Comparison of ENCODE assay signal across 8 cellular contexts in the genomic region with DNA sequence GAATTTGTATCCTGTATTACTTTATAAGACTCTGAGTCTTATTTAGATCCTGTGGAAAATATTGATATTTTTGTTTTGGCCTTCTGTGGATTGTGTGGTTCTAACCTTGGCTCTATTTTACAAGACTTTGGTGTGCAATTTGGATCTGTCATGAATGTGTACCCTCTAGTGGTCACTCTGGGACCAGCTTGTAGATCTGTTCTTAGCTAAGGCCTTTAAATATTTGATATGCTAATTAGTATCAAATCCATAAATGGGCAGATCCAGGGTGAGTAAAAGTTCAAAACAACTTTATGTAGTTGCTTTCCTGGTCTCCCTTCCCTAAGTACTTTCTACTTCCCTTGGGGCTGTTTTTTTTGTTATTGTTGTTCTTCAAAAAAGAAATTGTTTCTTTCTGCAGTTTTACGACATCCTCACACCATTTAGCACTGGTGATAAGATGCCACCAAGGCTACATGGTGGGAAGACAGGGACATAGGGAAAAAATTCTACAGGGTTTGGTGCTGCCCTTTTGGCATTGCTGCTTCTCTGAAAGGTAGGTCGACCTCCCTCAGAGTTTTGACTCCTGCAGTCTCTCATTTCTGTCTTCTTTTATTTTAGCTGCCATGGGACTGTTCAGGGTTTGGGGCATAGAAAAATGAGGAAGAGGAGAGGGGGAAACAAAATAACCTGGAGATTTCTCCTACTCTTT.
DNase-seq lines count a peak whose midpoint lies in the region; ATAC-seq and TF ChIP-seq lines count a peak whose summit lies in the region.

No MANE protein-coding gene starts in this region.

- no peaks in the 10 kb centered on the region for H3K4me1 ChIP-seq in fibroblast of lung (ENCODE audit: control insufficient read depth, extremely low read depth, insufficient read depth, low read length)

- no peaks in the 10 kb centered on the region for H3K9me3 ChIP-seq in fibroblast of lung (ENCODE audit: control insufficient read depth, insufficient read depth, low read depth, low read length)

- H3K4me3 ChIP-seq in fibroblast of lung (replicated peaks in 1 of 4; ENCODE audit: control extremely low read depth in 1 of 4, insufficient read depth in 1 of 4, low read depth in 3 of 4, low read length in 4 of 4), result no peak overlapping the region

- no peaks in the 10 kb centered on the region for H3K36me3 ChIP-seq in fibroblast of lung (ENCODE audit: control insufficient read depth, insufficient read depth, low read length)

- ATAC-seq in GM18868 (IDR thresholded peaks at IDR 0.05; ENCODE audit: unreplicated experiment), result no peak
- ATAC-seq in activated CD4-positive, CD25-positive, alpha-beta regulatory T cell treated with anti-CD3 and anti-CD28 coated beads, Interleukin-2, amount 50 U/mL, for 24 hours, result no peak

- H4K20me1 ChIP-seq in fibroblast of lung (ENCODE audit: control insufficient read depth, extremely low read depth, insufficient read depth, low read length), result no peaks in the 10 kb centered on the region

- peak; percentile 8 for DNase-seq in A172 (ENCODE audit: low spot score)
- DNase-seq in GM10266 (ENCODE audit: extremely low spot score), result no peak
- peak; percentile 72 for DNase-seq in RKO (ENCODE audit: low spot score)
- DNase-seq in fibroblast of lung (ENCODE audit: low read depth in 2 of 2), result peak; percentile 63 to 71
- peak; percentile 49 for DNase-seq in pons (ENCODE audit: low spot score)
- DNase-seq in activated CD8-positive, alpha-beta memory T cell treated with anti-CD3 and anti-CD28 coated beads, Interleukin-2, amount 50 U/mL, for 48 hours, result no peak

- H3K27me3 ChIP-seq in fibroblast of lung (ENCODE audit: control insufficient read depth, insufficient read depth, low read length), result no peaks in the 10 kb centered on the region

- no peaks in the 10 kb centered on the region for H3K79me2 ChIP-seq in fibroblast of lung (ENCODE audit: control insufficient read depth, insufficient read depth, low read length)

- H3K27ac ChIP-seq in fibroblast of lung (ENCODE audit: insufficient read depth, low read length), result no peak overlapping the region

- H3K9ac ChIP-seq in fibroblast of lung (ENCODE audit: insufficient read depth, low read length), result no peak overlapping the region

- peak; percentile 38 for TF ChIP-seq CTCF in GM10266 (IDR thresholded peaks at IDR 0.05; ENCODE audit: control insufficient read depth, insufficient read depth, low read depth, missing control alignments)
- peak; percentile 65 to 81 for TF ChIP-seq CTCF in fibroblast of lung (conservative IDR thresholded peaks at IDR 0.05 in 1 of 2, IDR thresholded peaks at IDR 0.05 in 1 of 2; ENCODE audit: low read depth in 1 of 2, low read length in 2 of 2)

- no peak overlapping the region for H2AFZ ChIP-seq in fibroblast of lung (ENCODE audit: low read length)

- no peak overlapping the region for H3K4me2 ChIP-seq in fibroblast of lung (ENCODE audit: extremely low read depth, insufficient read depth, low read length)

Comparison
In these comparisons a context has a peak if more than half of its experiments do, and no peak if none do; other contexts are left out.
1. DNase-seq: peak in A172 (single experiment), RKO (single experiment), fibroblast of lung (2 of 2) and pons (single experiment); none in GM10266 (single experiment) and activated CD8-positive, alpha-beta memory T cell treated with anti-CD3 and anti-CD28 coated beads, Interleukin-2, amount 50 U/mL, for 48 hours (single experiment).